Comparison of ENCODE assay signal across 1 cellular context in the genomic region with DNA sequence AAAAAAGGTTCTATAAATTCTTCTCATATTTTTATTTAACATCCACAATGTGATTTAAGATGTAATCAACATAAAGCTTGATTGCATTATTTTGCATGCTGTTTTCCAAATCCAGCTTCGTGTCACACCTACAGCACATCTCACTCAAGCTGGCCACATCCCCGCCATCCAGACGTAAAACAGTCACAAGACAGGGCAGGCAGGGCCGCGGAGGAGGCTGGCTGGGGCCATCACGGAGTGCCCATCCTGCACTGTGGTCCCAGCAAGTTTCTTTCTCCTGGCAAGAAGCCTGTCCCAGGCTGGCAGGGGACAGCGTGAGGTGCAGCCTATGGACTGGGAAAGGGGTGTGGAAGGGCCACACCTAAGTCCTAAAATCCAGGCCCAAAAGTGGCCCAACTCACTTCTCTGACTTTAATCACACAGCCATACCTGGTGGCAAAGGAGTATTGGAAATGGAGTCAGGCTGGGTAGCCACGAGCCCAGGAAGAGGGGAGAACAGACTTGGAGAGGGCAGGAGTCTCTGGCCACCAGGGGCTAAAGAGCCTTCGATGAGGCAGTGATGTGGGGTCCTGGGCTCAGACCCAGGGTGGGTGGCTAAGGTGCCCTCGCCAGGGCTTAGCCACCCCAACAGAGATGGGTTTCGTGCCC. TPM values are rescaled to one million over a fixed set of nuclear protein-coding genes. Genes with fewer than 3 reads are reported as not detected.
"Had no signal": no experiment of that assay in that cellular context is flagged by ENCODE, and none has a peak within 500 bp of the region (broad histone marks: within the 10 kb centered on the region; RNA-seq: fewer than 3 reads in every experiment).

No MANE protein-coding gene starts in this region.

RNA-seq across cellular contexts. Expression of gene SERHL2, which starts 45.3 kb away (rescaled TPM):
- total RNA-seq: natural killer cell treated with Interleukin-12 subunit alpha and Interleukin-12 subunit beta and Interleukin-15 and Interleukin-18, amount 100 ng/mL, for 72 hours had no signal
